8 cellular contexts compared by ENCODE assay signal in the genomic region with DNA sequence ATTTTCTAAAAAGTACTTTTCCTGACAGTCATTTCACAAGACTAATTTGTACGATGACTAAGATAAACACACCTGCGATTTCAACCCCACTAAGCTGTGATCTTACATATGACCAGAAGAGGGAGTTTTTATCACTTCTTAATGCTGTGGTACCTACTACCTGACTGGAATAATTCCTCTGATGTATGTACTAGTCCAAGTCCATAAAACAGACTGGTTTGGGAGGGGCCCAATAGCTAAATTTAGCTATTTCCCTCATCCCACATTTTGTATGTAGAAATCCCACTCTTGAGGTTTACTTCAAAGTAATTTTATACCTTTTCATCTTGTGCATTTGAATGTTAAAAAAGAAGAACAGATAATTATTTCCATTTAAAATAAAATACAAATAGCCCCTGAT. TPM values are rescaled to one million over a fixed set of nuclear protein-coding genes. Genes with fewer than 3 reads are reported as not detected.
DNase-seq lines count a peak whose midpoint lies in the region; ATAC-seq and TF ChIP-seq lines count a peak whose summit lies in the region.

No MANE protein-coding gene starts in this region.

- ATAC-seq in GM18873 (IDR thresholded peaks at IDR 0.05; ENCODE audit: low FRiP score, unreplicated experiment) (peak; percentile 79), HG03060 (IDR thresholded peaks at IDR 0.05; ENCODE audit: low read depth, unreplicated experiment) (peak; percentile 60), naive B cell (ENCODE audit: low read depth in 2 of 2) (peak; percentile 75 to 82)

- H3K9me3 Mint-ChIP-seq in naive B cell, result no peaks in the 10 kb centered on the region

- no peak overlapping the region for H3K27ac Mint-ChIP-seq in naive B cell

- TF ChIP-seq CTCF in choroid plexus epithelial cell (conservative IDR thresholded peaks at IDR 0.05; ENCODE audit: low read depth, low read length), result peak; percentile 64

- no peak overlapping the region for H3K4me3 ChIP-seq in choroid plexus epithelial cell (ENCODE audit: low read depth, low read length)

- no peak overlapping the region for H3K4me3 Mint-ChIP-seq in naive B cell

- in situ Hi-C loops in Caki2 (cut with HindIII; ENCODE audit: low pct_unique_long_range_greater_than_20kb, low sequenced_read_pairs), result no loop called here

- no peaks in the 10 kb centered on the region for H3K27me3 Mint-ChIP-seq in naive B cell

- DNase-seq in Caki2 (ENCODE audit: low read depth), result peak; percentile 33
- peak; percentile 52 for DNase-seq in NCI-H748 (lab: John Stamatoyannopoulos, UW; ENCODE audit: unreplicated experiment)
- DNase-seq in choroid plexus epithelial cell (ENCODE audit: low read depth), result peak; percentile 75
- peak; percentile 24 for DNase-seq in naive B cell
- DNase-seq in hepatic stellate cell (ENCODE audit: low spot score), result no peak
- no peak for DNase-seq in activated T-cell treated with anti-CD3 and anti-CD28 coated beads, Interleukin-2, amount 50 U/mL, for 48 hours

- no peaks in the 10 kb centered on the region for H3K36me3 Mint-ChIP-seq in naive B cell

- H3K4me1 Mint-ChIP-seq in naive B cell, result peaks cover 11 to 30% (median 22%) of the 10 kb centered on the region in 3 donors

RNA-seq across cellular contexts. Expression of a gene that starts 49.7 kb away (rescaled TPM):
- total RNA-seq in Caki2 (2014; rRNA removed; shearing (Covaris generic); ENCODE audit: low replicate concordance), result not detected in 2 replicates
- not detected for polyA plus RNA-seq in naive B cell (ENCODE audit: low read depth in 6 of 6)

Comparison
In these comparisons a context has a peak if more than half of its experiments do, and no peak if none do; other contexts are left out.
1. DNase-seq: peak in Caki2 (single experiment), NCI-H748 (single experiment), choroid plexus epithelial cell (single experiment) and naive B cell (single experiment); none in hepatic stellate cell (single experiment) and activated T-cell treated with anti-CD3 and anti-CD28 coated beads, Interleukin-2, amount 50 U/mL, for 48 hours (0 of 2).
2. Peak in every context shown above with its lines, with median percentiles within 50 percentile points of each other: ATAC-seq.